In the genomic region with DNA sequence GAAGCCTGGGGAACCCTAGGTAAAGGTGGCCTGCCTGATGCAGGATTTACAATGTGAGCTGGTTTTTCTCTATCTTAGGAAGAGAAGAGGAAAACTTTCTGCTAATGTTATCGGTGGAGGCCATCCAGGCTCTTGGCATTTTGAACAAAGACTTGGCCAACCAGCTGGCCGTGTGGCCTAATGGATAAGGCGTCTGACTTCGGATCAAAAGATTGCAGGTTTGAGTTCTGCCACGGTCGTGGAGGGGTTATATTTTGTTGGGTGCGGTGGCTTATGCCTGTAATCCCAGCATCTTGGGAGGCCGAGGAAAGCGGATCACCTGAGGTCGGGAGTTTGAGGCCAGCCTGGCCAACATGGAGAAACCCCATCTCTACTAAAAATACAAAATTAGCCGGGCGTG, we compare ENCODE assay signal across 21 cellular contexts. TPM values are rescaled to one million over a fixed set of nuclear protein-coding genes. Genes with fewer than 3 reads are reported as not detected.
A peak's percentile ranks its signal among the peaks of the same experiment; 100 is the strongest.
DNase-seq lines count a peak whose midpoint lies in the region; ATAC-seq and TF ChIP-seq lines count a peak whose summit lies in the region.
"Had no signal": no experiment of that assay in that cellular context is flagged by ENCODE, and none has a peak within 500 bp of the region (broad histone marks: within the 10 kb centered on the region; RNA-seq: fewer than 3 reads in every experiment).

No MANE protein-coding gene starts in this region.

- intact Hi-C loops in IMR-90 (cut with micrococcal nuclease), result no loop called here
- intact Hi-C loops in dendritic cell treated with granulocyte-macrophage colony-stimulating factor and Interleukin-4, amounts not matched to agents 40 ng/mL and 50 ng/mL, for 4 days (cut with micrococcal nuclease), result no loop called here
- intact Hi-C loops in left ventricle myocardium inferior (cut with micrococcal nuclease), result no loop called here

- H3K9me3 Mint-ChIP-seq in dendritic cell treated with granulocyte-macrophage colony-stimulating factor and Interleukin-4, amounts not matched to agents 40 ng/mL and 50 ng/mL, for 4 days, result no peaks in the 10 kb centered on the region
- H3K9me3 Mint-ChIP-seq: CD4-positive, alpha-beta memory T cell had no signal

- no peak overlapping the region for H3K23ac ChIP-seq in IMR-90 (ENCODE audit: low read depth, low read length)

- H3K9ac ChIP-seq in IMR-90 (ENCODE audit: low read depth, low read length), result no peak overlapping the region
- H3K9ac ChIP-seq in mucosa of rectum (ENCODE audit: low read depth in 1 of 2, low read length in 2 of 2), result peak overlapping the region; percentile 1 to 49
- H3K9ac ChIP-seq: BLaER1 had no signal

- no peak overlapping the region for H2BK15ac ChIP-seq in IMR-90 (ENCODE audit: low read depth, low read length)

- no peak for TF ChIP-seq RAD21 in IMR-90 (IDR thresholded peaks at IDR 0.05; ENCODE audit: low read length)

- H3K4ac ChIP-seq in IMR-90 (ENCODE audit: low read depth, low read length), result no peak overlapping the region

- CTCF ChIA-PET in IMR-90 (lab: Yijun Ruan, JAX), result interaction anchor here (0.9 to 1.6 kb wide), 3 partner anchors 11 to 25 kb away, joined by 3 to 6 read pairs (median 4); no protein-coding TSS in a partner anchor

- peaks cover 1% of the 10 kb centered on the region for H3K27me3 Mint-ChIP-seq in dendritic cell treated with granulocyte-macrophage colony-stimulating factor and Interleukin-4, amounts not matched to agents 40 ng/mL and 50 ng/mL, for 4 days

- BruUV-seq in IMR-90 (replicated peaks; lab: Mats Ljungman, UMichigan), result no TSS peak

- dilution Hi-C loops in IMR-90 (cut with HindIII; ENCODE audit: low sequenced_read_pairs, unreplicated experiment), result no loop called here

- H3K36me3 Mint-ChIP-seq in dendritic cell treated with granulocyte-macrophage colony-stimulating factor and Interleukin-4, amounts not matched to agents 40 ng/mL and 50 ng/mL, for 4 days (ENCODE audit: low read depth), result no peaks in the 10 kb centered on the region
- H3K36me3 Mint-ChIP-seq: CD4-positive, alpha-beta memory T cell had no signal

- no peaks in the 10 kb centered on the region for H3K36me3 ChIP-seq in IMR-90 (ENCODE audit: control insufficient read depth, insufficient read depth, low read length)
- peaks cover 12% of the 10 kb centered on the region in 2 donors for H3K36me3 ChIP-seq in mucosa of rectum (ENCODE audit: control insufficient read depth in 2 of 2, insufficient read depth in 2 of 2, low read length in 2 of 2)
- no peaks in the 10 kb centered on the region for H3K36me3 ChIP-seq in suprapubic skin
- H3K36me3 ChIP-seq in left ventricle myocardium inferior, result no peaks in the 10 kb centered on the region
- H3K36me3 ChIP-seq: BLaER1, SJCRH30 had no signal

- no peak overlapping the region for H3K4me3 ChIP-seq in IMR-90 (ENCODE audit: insufficient read depth, low read depth, low read length)
- no peak overlapping the region for H3K4me3 ChIP-seq in mucosa of rectum (ENCODE audit: low read length in 2 of 2)
- H3K4me3 ChIP-seq in suprapubic skin, result no peak overlapping the region
- no peak overlapping the region for H3K4me3 ChIP-seq in left ventricle myocardium inferior
- H3K4me3 ChIP-seq: BLaER1, SJCRH30 had no signal

- H3K79me1 ChIP-seq in IMR-90 (ENCODE audit: low read depth in 1 of 2, low read length in 2 of 2), result no peaks in the 10 kb centered on the region

- no peak overlapping the region for H2BK5ac ChIP-seq in IMR-90 (ENCODE audit: low read depth, low read length, poor library complexity, severe bottlenecking)

- H4K91ac ChIP-seq in IMR-90 (ENCODE audit: insufficient read depth, low read depth, low read length), result no peak overlapping the region

- no peaks in the 10 kb centered on the region for H3K9me1 ChIP-seq in IMR-90 (ENCODE audit: insufficient read depth, low read length)

- no peak for TF ChIP-seq EP300 in suprapubic skin (IDR thresholded peaks at IDR 0.05)

- no peak overlapping the region for H2BK120ac ChIP-seq in IMR-90 (ENCODE audit: low read depth, low read length)

- H3K14ac ChIP-seq in IMR-90 (replicated peaks; ENCODE audit: low read depth, low read length), result no peak overlapping the region

- H3K27me3 ChIP-seq in IMR-90 (ENCODE audit: control insufficient read depth, insufficient read depth, low read length) (peaks cover 8% of the 10 kb centered on the region), mucosa of rectum (ENCODE audit: control insufficient read depth in 2 of 2, insufficient read depth in 2 of 2, low read length in 2 of 2) (no peaks in the 10 kb centered on the region), suprapubic skin (no peaks in the 10 kb centered on the region), left ventricle myocardium inferior (ENCODE audit: low read depth) (no peaks in the 10 kb centered on the region)
- H3K27me3 ChIP-seq: BLaER1, SJCRH30 had no signal

- no peak for ATAC-seq in IMR-90 (ENCODE audit: low read depth)
- ATAC-seq: PC-3 had no signal

- TF ChIP-seq POLR2A in IMR-90 (IDR thresholded peaks at IDR 0.05; ENCODE audit: low read depth, low read length), result no peak
- TF ChIP-seq POLR2A in suprapubic skin (IDR thresholded peaks at IDR 0.05), result no peak

- H3K9me3 ChIP-seq in IMR-90 (ENCODE audit: control insufficient read depth, insufficient read depth, low read length) (no peaks in the 10 kb centered on the region), mucosa of rectum (ENCODE audit: control insufficient read depth in 2 of 2, low read length in 2 of 2) (no peaks in the 10 kb centered on the region), suprapubic skin (no peaks in the 10 kb centered on the region), left ventricle myocardium inferior (replicated peaks) (no peaks in the 10 kb centered on the region)
- H3K9me3 ChIP-seq: BLaER1, SJCRH30 had no signal

- H2AK9ac ChIP-seq in IMR-90 (replicated peaks; ENCODE audit: low read depth, low read length, poor library complexity), result no peak overlapping the region

- H3K4me2 ChIP-seq in IMR-90 (ENCODE audit: low read depth, low read length), result no peak overlapping the region
- H3K4me2 ChIP-seq: BLaER1 had no signal

- TF ChIP-seq CTCF in IMR-90 (conservative IDR thresholded peaks at IDR 0.05; ENCODE audit: low read depth, low read length) (no peak), suprapubic skin (IDR thresholded peaks at IDR 0.05) (no peak), left ventricle myocardium inferior (IDR thresholded peaks at IDR 0.05; ENCODE audit: borderline replicate concordance) (no peak)

- no peak overlapping the region for H3K56ac ChIP-seq in IMR-90 (ENCODE audit: extremely low read depth, insufficient read depth, low read length)

- no peak overlapping the region for H4K8ac ChIP-seq in IMR-90 (ENCODE audit: low read depth in 2 of 2, low read length in 2 of 2)

- peak overlapping the region; percentile 20 for H3K27ac Mint-ChIP-seq in dendritic cell treated with granulocyte-macrophage colony-stimulating factor and Interleukin-4, amounts not matched to agents 40 ng/mL and 50 ng/mL, for 4 days
- H3K27ac Mint-ChIP-seq: CD4-positive, alpha-beta memory T cell had no signal

- no peak overlapping the region for H2BK20ac ChIP-seq in IMR-90 (ENCODE audit: low read depth, low read length)

- H3K4me1 ChIP-seq in IMR-90 (ENCODE audit: control insufficient read depth, insufficient read depth, low read length) (no peaks in the 10 kb centered on the region), mucosa of rectum (ENCODE audit: control insufficient read depth in 2 of 2, insufficient read depth in 2 of 2, low read length in 2 of 2) (peaks cover 42 to 67% of the 10 kb centered on the region in 2 donors), suprapubic skin (peaks cover 8% of the 10 kb centered on the region), left ventricle myocardium inferior (peaks cover 4% of the 10 kb centered on the region)
- H3K4me1 ChIP-seq: SJCRH30 had no signal

- POLR2A ChIA-PET in IMR-90 (lab: Charles Lee; ENCODE audit: unreplicated experiment), result no interaction called here

- H3K18ac ChIP-seq in IMR-90 (ENCODE audit: low read depth, low read length), result no peak overlapping the region

- peaks cover 6% of the 10 kb centered on the region for H3K4me1 Mint-ChIP-seq in dendritic cell treated with granulocyte-macrophage colony-stimulating factor and Interleukin-4, amounts not matched to agents 40 ng/mL and 50 ng/mL, for 4 days (ENCODE audit: low read depth)
- H3K4me1 Mint-ChIP-seq: CD4-positive, alpha-beta memory T cell had no signal

- H4K5ac ChIP-seq in IMR-90 (ENCODE audit: low read depth, low read length), result no peak overlapping the region

- peak overlapping the region; percentile 49; the same call in 1 of the 2 replicates for H2AK5ac ChIP-seq in IMR-90 (ENCODE audit: low read depth, low read length)

- DNase-seq in IMR-90, result no peak
- peak; percentile 41 to 47 for DNase-seq in suprapubic skin (ENCODE audit: low spot score in 2 of 2)
- no peak for DNase-seq in left ventricle myocardium inferior
- no peak for DNase-seq in SHP77 treated with DMSO at 0.1 percent for 48 hours (lab: John Stamatoyannopoulos, UW)
- no peak for DNase-seq in NCI-H2171 treated with DMSO at 0.1 percent for 48 hours (lab: John Stamatoyannopoulos, UW)
- DNase-seq: Calu3; CD4-positive, alpha-beta memory T cell; DMS53; Karpas-422; NCI-H1417 treated with DMSO at 0.1 percent for 48 hours; NCI-H187 treated with DMSO at 0.1 percent for 48 hours; NCI-H345; NCI-H524 treated with DMSO at 0.1 percent for 48 hours; PC-3; SJCRH30 had no signal

- H3K27ac ChIP-seq in IMR-90 (ENCODE audit: insufficient read depth, low read length), result no peak overlapping the region
- peak overlapping the region; percentile 87 for H3K27ac ChIP-seq in mucosa of rectum (ENCODE audit: low read depth in 2 of 2, low read length in 2 of 2)
- no peak overlapping the region for H3K27ac ChIP-seq in suprapubic skin
- no peak overlapping the region for H3K27ac ChIP-seq in left ventricle myocardium inferior (replicated peaks)
- H3K27ac ChIP-seq: BLaER1, SJCRH30 had no signal

- WGBS in IMR-90 (ENCODE audit: extremely low coverage in 2 of 2, insufficient read length in 1 of 2), 2 experiments, result 84% methylated on average over 5 of the region's 12 CpGs; no CpG with 5 or more reads in 1 of the 2 experiments
- WGBS in suprapubic skin, result 94% methylated on average over 12 of the region's 12 CpGs

- in situ Hi-C loops in IMR-90 (cut with MboI; ENCODE audit: low sequenced_read_pairs), result loop anchor here (25.0 kb wide), 2 partner anchors 414 to 864 kb away; no protein-coding TSS in a partner anchor

- H4K20me1 ChIP-seq in IMR-90 (ENCODE audit: insufficient read depth, low read length), result no peaks in the 10 kb centered on the region
- H4K20me1 ChIP-seq: BLaER1 had no signal

- peak overlapping the region; percentile 63 for H2AFZ ChIP-seq in IMR-90 (replicated peaks; ENCODE audit: low read length, poor library complexity)

- no peak overlapping the region for H3K4me3 Mint-ChIP-seq in dendritic cell treated with granulocyte-macrophage colony-stimulating factor and Interleukin-4, amounts not matched to agents 40 ng/mL and 50 ng/mL, for 4 days
- H3K4me3 Mint-ChIP-seq: CD4-positive, alpha-beta memory T cell had no signal

RNA-seq across cellular contexts. Expression of a gene that starts 9.6 kb away (rescaled TPM):
- not detected in 2 replicates for total RNA-seq in IMR-90 (2012; rRNA removed)
- polyA plus RNA-seq in IMR-90 (2012; rRNA removed), result not detected in 2 replicates
- not detected in 2 replicates for polyA plus RNA-seq in IMR-90 (2012; cell fraction: cytosol; rRNA removed)
- not detected in 2 replicates for polyA plus RNA-seq in IMR-90 (2012; cell fraction: nucleus; rRNA removed; ENCODE audit: low replicate concordance)
- total RNA-seq in suprapubic skin, result 10 to 100 TPM in 2 of 4 donors, 1 to 10 TPM in 2; 8.6 to 14.9 (median 10.9) TPM
- not detected for total RNA-seq in left ventricle myocardium inferior
- total RNA-seq: A673; CD4-positive, alpha-beta memory T cell; H4; MCF 10A; SJCRH30 had no signal
- polyA plus RNA-seq: CD4-positive, alpha-beta memory T cell had no signal

RNA-seq across cellular contexts. Expression of a gene that starts 58.0 kb away (rescaled TPM):
- 277 and 588 TPM in 2 replicates for total RNA-seq in IMR-90 (2012; rRNA removed)
- 488 and 578 TPM in 2 replicates for polyA plus RNA-seq in IMR-90 (2012; rRNA removed)
- polyA plus RNA-seq in IMR-90 (2012; cell fraction: cytosol; rRNA removed), result 149 and 339 TPM in 2 replicates
- 22.4 and 173 TPM in 2 replicates for polyA plus RNA-seq in IMR-90 (2012; cell fraction: nucleus; rRNA removed; ENCODE audit: low replicate concordance)
- total RNA-seq in suprapubic skin, result 100 to 1,000 TPM; 126 to 214 (median 154) TPM
- total RNA-seq in left ventricle myocardium inferior, result 51.4 TPM

Comparison
In these comparisons a context has a peak if more than half of its experiments do, and no peak if none do; other contexts are left out.
1. DNase-seq: peak in suprapubic skin (2 of 2); none in IMR-90 (single experiment), left ventricle myocardium inferior (single experiment), SHP77 treated with DMSO at 0.1 percent for 48 hours (single experiment) and NCI-H2171 treated with DMSO at 0.1 percent for 48 hours (single experiment).
2. H3K27ac ChIP-seq: peak in mucosa of rectum (2 of 2); none in IMR-90 (single experiment), suprapubic skin (single experiment) and left ventricle myocardium inferior (single experiment).